15 cellular contexts compared by ENCODE assay signal in the genomic region with DNA sequence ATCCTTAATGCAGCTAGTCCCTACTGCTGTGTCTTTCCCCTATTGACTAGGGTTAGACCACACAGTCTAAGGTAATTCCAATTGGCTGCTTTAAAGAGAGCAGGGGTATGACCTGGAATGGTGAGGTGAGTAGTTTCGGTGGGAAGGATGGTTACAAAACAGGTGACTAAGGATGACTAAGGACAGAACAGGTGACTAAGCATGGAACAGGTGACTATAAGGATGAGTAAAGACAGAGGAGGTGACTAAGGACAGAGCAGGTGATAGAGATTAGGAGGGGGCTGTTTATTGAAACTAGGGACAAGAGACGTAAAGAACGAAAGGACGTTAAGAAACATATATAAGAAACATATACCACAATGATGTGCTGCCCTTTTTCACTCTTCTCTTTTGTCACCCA.
A peak's percentile ranks its signal among the peaks of the same experiment; 100 is the strongest.
DNase-seq lines count a peak whose midpoint lies in the region; ATAC-seq and TF ChIP-seq lines count a peak whose summit lies in the region.
"Had no signal": no experiment of that assay in that cellular context is flagged by ENCODE, and none has a peak within 500 bp of the region (broad histone marks: within the 10 kb centered on the region; RNA-seq: fewer than 3 reads in every experiment).

No MANE protein-coding gene starts in this region.

- no peak overlapping the region for H3K4me3 Mint-ChIP-seq in activated naive CD4-positive, alpha-beta T cell treated with anti-CD3 and anti-CD28 coated beads, Interleukin-2, amount 50 U/mL, for 24 hours
- H3K4me3 Mint-ChIP-seq in activated naive CD4-positive, alpha-beta T cell treated with anti-CD3 and anti-CD28 coated beads for 36 hours, result no peak overlapping the region
- H3K4me3 Mint-ChIP-seq in stimulated activated naive CD8-positive, alpha-beta T cell treated with anti-CD3 and anti-CD28 coated beads, Interleukin-15, Interleukin-2, amounts not matched to agents 100 ng/mL and 50 ng/mL, for 24 hours, result no peak overlapping the region
- H3K4me3 Mint-ChIP-seq in progenitor cell of endocrine pancreas (ENCODE audit: low read depth), result no peak overlapping the region
- H3K4me3 Mint-ChIP-seq: CD8-positive, alpha-beta T cell; nephron had no signal

- no peak overlapping the region for H2AFZ ChIP-seq in OCI-LY3 (ENCODE audit: low read depth, low read length)

- H3K27ac ChIP-seq in OCI-LY3 (ENCODE audit: low read length), result peak overlapping the region; percentile 98

- no peak for DNase-seq in activated naive CD4-positive, alpha-beta T cell treated with anti-CD3 and anti-CD28 coated beads for 36 hours
- DNase-seq in epithelial cell of proximal tubule (ENCODE audit: low read depth) (peak; percentile 62), COR-L47 (lab: John Stamatoyannopoulos, UW) (no peak), sciatic nerve (ENCODE audit: low spot score) (no peak), progenitor cell of endocrine pancreas (ENCODE audit: low spot score, unreplicated experiment) (no peak)
- DNase-seq: anterior cingulate cortex; CD8-positive, alpha-beta T cell; GOT3; KG1; NCI-H1436 had no signal

- H3K9me3 ChIP-seq in OCI-LY3 (ENCODE audit: insufficient read depth, low read length), result peaks cover 5% of the 10 kb centered on the region; the same call in 1 of the 2 replicates

- peaks cover 39% of the 10 kb centered on the region for H3K4me1 ChIP-seq in OCI-LY3 (ENCODE audit: low read length)

- peaks cover 19% of the 10 kb centered on the region for H3K4me1 Mint-ChIP-seq in activated naive CD4-positive, alpha-beta T cell treated with anti-CD3 and anti-CD28 coated beads, Interleukin-2, amount 50 U/mL, for 24 hours
- H3K4me1 Mint-ChIP-seq in activated naive CD4-positive, alpha-beta T cell treated with anti-CD3 and anti-CD28 coated beads for 36 hours (ENCODE audit: low read depth), result peaks cover 15% of the 10 kb centered on the region
- H3K4me1 Mint-ChIP-seq in stimulated activated naive CD8-positive, alpha-beta T cell treated with anti-CD3 and anti-CD28 coated beads, Interleukin-15, Interleukin-2, amounts not matched to agents 100 ng/mL and 50 ng/mL, for 24 hours (ENCODE audit: low read depth), result peaks cover 13% of the 10 kb centered on the region
- no peaks in the 10 kb centered on the region for H3K4me1 Mint-ChIP-seq in progenitor cell of endocrine pancreas (ENCODE audit: low read depth)

- no peaks in the 10 kb centered on the region for H3K27me3 ChIP-seq in OCI-LY3 (ENCODE audit: low read depth, low read length)

- CTCF ChIA-PET in activated naive CD4-positive, alpha-beta T cell treated with anti-CD3 and anti-CD28 coated beads for 36 hours (lab: Charles Lee), result interaction anchor here (4.5 kb wide), 1 partner anchor 257 kb away, joined by 23 read pairs; no protein-coding TSS in a partner anchor

- TF ChIP-seq CTCF in OCI-LY3 (IDR thresholded peaks at IDR 0.05; ENCODE audit: low read depth, low read length) (no peak), epithelial cell of proximal tubule (conservative IDR thresholded peaks at IDR 0.05; ENCODE audit: low read depth, low read length) (no peak), progenitor cell of endocrine pancreas (IDR thresholded peaks at IDR 0.05; ENCODE audit: unreplicated experiment) (no peak)

- H3K36me3 ChIP-seq in OCI-LY3 (replicated peaks; ENCODE audit: low read depth, low read length), result peaks cover 13% of the 10 kb centered on the region

- H3K27ac Mint-ChIP-seq in activated naive CD4-positive, alpha-beta T cell treated with anti-CD3 and anti-CD28 coated beads, Interleukin-2, amount 50 U/mL, for 24 hours, result peak overlapping the region; percentile 77
- no peak overlapping the region for H3K27ac Mint-ChIP-seq in activated naive CD4-positive, alpha-beta T cell treated with anti-CD3 and anti-CD28 coated beads for 36 hours
- H3K27ac Mint-ChIP-seq in stimulated activated naive CD8-positive, alpha-beta T cell treated with anti-CD3 and anti-CD28 coated beads, Interleukin-15, Interleukin-2, amounts not matched to agents 100 ng/mL and 50 ng/mL, for 24 hours, result peak overlapping the region; percentile 41
- no peak overlapping the region for H3K27ac Mint-ChIP-seq in progenitor cell of endocrine pancreas
- H3K27ac Mint-ChIP-seq: CD8-positive, alpha-beta T cell; nephron had no signal

- no peaks in the 10 kb centered on the region for H4K20me1 ChIP-seq in OCI-LY3 (ENCODE audit: insufficient read depth, low read length)

- H3K4me3 ChIP-seq in OCI-LY3 (ENCODE audit: low read length) (peak overlapping the region; percentile 41; the same call in 1 of the 2 replicates), epithelial cell of proximal tubule (ENCODE audit: low read depth, low read length) (no peak overlapping the region)
- H3K4me3 ChIP-seq: lung had no signal

- ATAC-seq in sciatic nerve, result no peak
- ATAC-seq: CD8-positive, alpha-beta T cell had no signal

- no peaks in the 10 kb centered on the region for H3K9me3 Mint-ChIP-seq in activated naive CD4-positive, alpha-beta T cell treated with anti-CD3 and anti-CD28 coated beads, Interleukin-2, amount 50 U/mL, for 24 hours
- H3K9me3 Mint-ChIP-seq in activated naive CD4-positive, alpha-beta T cell treated with anti-CD3 and anti-CD28 coated beads for 36 hours, result no peaks in the 10 kb centered on the region
- H3K9me3 Mint-ChIP-seq in stimulated activated naive CD8-positive, alpha-beta T cell treated with anti-CD3 and anti-CD28 coated beads, Interleukin-15, Interleukin-2, amounts not matched to agents 100 ng/mL and 50 ng/mL, for 24 hours, result no peaks in the 10 kb centered on the region
- H3K9me3 Mint-ChIP-seq in progenitor cell of endocrine pancreas (ENCODE audit: low read depth), result no peaks in the 10 kb centered on the region
- H3K9me3 Mint-ChIP-seq: CD8-positive, alpha-beta T cell; nephron had no signal

- peak overlapping the region; percentile 93 for H3K4me2 ChIP-seq in OCI-LY3 (ENCODE audit: low read length)

- peak overlapping the region; percentile 42; the same call in 1 of the 2 replicates for H3K9ac ChIP-seq in OCI-LY3 (ENCODE audit: low read length)

- H3K36me3 Mint-ChIP-seq in activated naive CD4-positive, alpha-beta T cell treated with anti-CD3 and anti-CD28 coated beads, Interleukin-2, amount 50 U/mL, for 24 hours, result no peaks in the 10 kb centered on the region
- H3K36me3 Mint-ChIP-seq in activated naive CD4-positive, alpha-beta T cell treated with anti-CD3 and anti-CD28 coated beads for 36 hours (ENCODE audit: low read depth), result no peaks in the 10 kb centered on the region
- H3K36me3 Mint-ChIP-seq in stimulated activated naive CD8-positive, alpha-beta T cell treated with anti-CD3 and anti-CD28 coated beads, Interleukin-15, Interleukin-2, amounts not matched to agents 100 ng/mL and 50 ng/mL, for 24 hours (ENCODE audit: low read depth), result no peaks in the 10 kb centered on the region
- H3K36me3 Mint-ChIP-seq in progenitor cell of endocrine pancreas (ENCODE audit: insufficient read depth), result no peaks in the 10 kb centered on the region
- H3K36me3 Mint-ChIP-seq: CD8-positive, alpha-beta T cell had no signal

- no peaks in the 10 kb centered on the region for H3K27me3 Mint-ChIP-seq in activated naive CD4-positive, alpha-beta T cell treated with anti-CD3 and anti-CD28 coated beads, Interleukin-2, amount 50 U/mL, for 24 hours
- H3K27me3 Mint-ChIP-seq in activated naive CD4-positive, alpha-beta T cell treated with anti-CD3 and anti-CD28 coated beads for 36 hours (ENCODE audit: low read depth), result no peaks in the 10 kb centered on the region
- H3K27me3 Mint-ChIP-seq in stimulated activated naive CD8-positive, alpha-beta T cell treated with anti-CD3 and anti-CD28 coated beads, Interleukin-15, Interleukin-2, amounts not matched to agents 100 ng/mL and 50 ng/mL, for 24 hours, result no peaks in the 10 kb centered on the region
- H3K27me3 Mint-ChIP-seq in progenitor cell of endocrine pancreas, result no peaks in the 10 kb centered on the region

- H3K79me2 ChIP-seq in OCI-LY3 (ENCODE audit: low read length), result no peaks in the 10 kb centered on the region

- intact Hi-C loops in activated naive CD4-positive, alpha-beta T cell treated with anti-CD3 and anti-CD28 coated beads for 36 hours (cut with micrococcal nuclease), result loop anchor here (1.0 to 5.0 kb wide), 4 partner anchors 191 to 639 kb away; partner anchors contain the start of gene THSD7A
- intact Hi-C loops in sciatic nerve (cut with DNase I), result no loop called here

Comparison
In these comparisons a context has a peak if more than half of its experiments do, and no peak if none do; other contexts are left out.
1. H3K27ac Mint-ChIP-seq: peak in activated naive CD4-positive, alpha-beta T cell treated with anti-CD3 and anti-CD28 coated beads, Interleukin-2, amount 50 U/mL, for 24 hours (single experiment) and stimulated activated naive CD8-positive, alpha-beta T cell treated with anti-CD3 and anti-CD28 coated beads, Interleukin-15, Interleukin-2, amounts not matched to agents 100 ng/mL and 50 ng/mL, for 24 hours (single experiment); none in activated naive CD4-positive, alpha-beta T cell treated with anti-CD3 and anti-CD28 coated beads for 36 hours (single experiment) and progenitor cell of endocrine pancreas (single experiment).